In genomic region chr12:56142184-56142784, GRCh38 we compare ENCODE assay signal across 18 cellular contexts. TPM values are rescaled to one million over a fixed set of nuclear protein-coding genes. Genes with fewer than 3 reads are reported as not detected.
DNase-seq lines count a peak whose midpoint lies in the region; ATAC-seq and TF ChIP-seq lines count a peak whose summit lies in the region.
"Had no signal": no experiment of that assay in that cellular context is flagged by ENCODE, and none has a peak within 500 bp of the region (broad histone marks: within the 10 kb centered on the region; RNA-seq: fewer than 3 reads in every experiment).

No MANE protein-coding gene starts in this region.

- intact Hi-C loops in Caco-2 (cut with micrococcal nuclease; ENCODE audit: unreplicated experiment) = no loop called here

- no peak for TF ChIP-seq POLR2A in gastroesophageal sphincter (IDR thresholded peaks at IDR 0.05)

- H3K9me3 Mint-ChIP-seq in activated CD8-positive, alpha-beta memory T cell treated with anti-CD3 and anti-CD28 coated beads, Interleukin-2, amount 10 ng/mL, durations not matched to agents 7 days and 5 days (ENCODE audit: low read depth) = no peaks in the 10 kb centered on the region
- no peaks in the 10 kb centered on the region for H3K9me3 Mint-ChIP-seq in CD8-positive, alpha-beta memory T cell
- no peaks in the 10 kb centered on the region for H3K9me3 Mint-ChIP-seq in activated naive CD8-positive, alpha-beta T cell treated with anti-CD3 and anti-CD28 coated beads, Interleukin-2, amount 10 ng/mL, durations not matched to agents 7 days and 5 days
- H3K9me3 Mint-ChIP-seq in progenitor cell of endocrine pancreas (ENCODE audit: low read depth) (no peaks in the 10 kb centered on the region), Caco-2 (ENCODE audit: unreplicated experiment) (no peaks in the 10 kb centered on the region), endodermal cell (peaks cover 4% of the 10 kb centered on the region)

- H3K36me3 ChIP-seq in CD8-positive, alpha-beta memory T cell (ENCODE audit: insufficient read depth, low read length) = peaks cover 70% of the 10 kb centered on the region
- H3K36me3 ChIP-seq in Caco-2 (ENCODE audit: control insufficient read depth, insufficient read depth, low read length) = no peaks in the 10 kb centered on the region
- H3K36me3 ChIP-seq in endodermal cell (ENCODE audit: control insufficient read depth, insufficient read depth, low read length) = peaks cover 75% of the 10 kb centered on the region
- H3K36me3 ChIP-seq in gastroesophageal sphincter = peaks cover 3 to 83% of the 10 kb centered on the region in 2 donors
- H3K36me3 ChIP-seq: uterus had no signal

- no peaks in the 10 kb centered on the region for H3K27me3 ChIP-seq in CD8-positive, alpha-beta memory T cell (ENCODE audit: insufficient read depth, low read length, poor library complexity, severe bottlenecking)
- H3K27me3 ChIP-seq in Caco-2 (replicated peaks; ENCODE audit: control insufficient read depth, insufficient read depth, low read length) (no peaks in the 10 kb centered on the region), endodermal cell (ENCODE audit: control insufficient read depth, insufficient read depth, low read length, poor library complexity, severe bottlenecking) (no peaks in the 10 kb centered on the region), gastroesophageal sphincter (no peaks in the 10 kb centered on the region)
- H3K27me3 ChIP-seq: left lung, uterus had no signal

- no peak overlapping the region for H3K4me3 ChIP-seq in CD8-positive, alpha-beta memory T cell (ENCODE audit: low read length)
- no peak overlapping the region for H3K4me3 ChIP-seq in Caco-2 (ENCODE audit: low read depth, low read length)
- no peak overlapping the region for H3K4me3 ChIP-seq in endodermal cell (ENCODE audit: low read length)
- no peak overlapping the region for H3K4me3 ChIP-seq in gastroesophageal sphincter
- H3K4me3 ChIP-seq: left lung, uterus had no signal

- DNase-seq in activated CD8-positive, alpha-beta memory T cell treated with anti-CD3 and anti-CD28 coated beads, Interleukin-2, amount 10 ng/mL, durations not matched to agents 7 days and 5 days = no peak
- no peak for DNase-seq in activated CD8-positive, alpha-beta memory T cell treated with anti-CD3 and anti-CD28 coated beads, Interleukin-2, amount 50 U/mL, for 4 hours
- no peak for DNase-seq in CD8-positive, alpha-beta memory T cell
- no peak for DNase-seq in activated naive CD8-positive, alpha-beta T cell treated with anti-CD3 and anti-CD28 coated beads, Interleukin-2, amount 10 ng/mL, durations not matched to agents 7 days and 5 days
- DNase-seq in progenitor cell of endocrine pancreas (ENCODE audit: low spot score, unreplicated experiment) (no peak), Caco-2 (no peak), endodermal cell (no peak)
- DNase-seq: activated CD4-positive, alpha-beta T cell treated with anti-CD3 and anti-CD28 coated beads for 4 hours; C1 segment of cervical spinal cord; glutamatergic neuron; left lung; NCI-H1105; NCI-H2081 treated with DMSO at 0.1 percent for 48 hours; NCI-H524; RPMI8226; stimulated activated CD4-positive, alpha-beta T cell treated with anti-CD3 and anti-CD28 coated beads, Interleukin-2, amount 100 ng/mL, for 24 hours; uterus had no signal

- H3K4me1 ChIP-seq in CD8-positive, alpha-beta memory T cell (ENCODE audit: insufficient read depth, low read length) = peaks cover 46% of the 10 kb centered on the region
- H3K4me1 ChIP-seq in Caco-2 = no peaks in the 10 kb centered on the region; the same call in 1 of the 2 replicates
- no peaks in the 10 kb centered on the region for H3K4me1 ChIP-seq in endodermal cell (ENCODE audit: control insufficient read depth, insufficient read depth, low read length)
- peaks cover 0 to 46% (median 0%) of the 10 kb centered on the region in 3 donors for H3K4me1 ChIP-seq in gastroesophageal sphincter
- H3K4me1 ChIP-seq: uterus had no signal

- ATAC-seq in activated CD8-positive, alpha-beta memory T cell treated with anti-CD3 and anti-CD28 coated beads, Interleukin-2, amount 10 ng/mL, durations not matched to agents 7 days and 5 days = no peak
- ATAC-seq in activated naive CD8-positive, alpha-beta T cell treated with anti-CD3 and anti-CD28 coated beads, Interleukin-2, amount 10 ng/mL, durations not matched to agents 7 days and 5 days (ENCODE audit: low read depth) = no peak
- ATAC-seq in gastroesophageal sphincter = no peak

- peaks cover 72% of the 10 kb centered on the region for H3K36me3 Mint-ChIP-seq in activated CD8-positive, alpha-beta memory T cell treated with anti-CD3 and anti-CD28 coated beads, Interleukin-2, amount 10 ng/mL, durations not matched to agents 7 days and 5 days
- H3K36me3 Mint-ChIP-seq in CD8-positive, alpha-beta memory T cell = peaks cover 26 to 78% (median 35%) of the 10 kb centered on the region in 3 donors
- H3K36me3 Mint-ChIP-seq in activated naive CD8-positive, alpha-beta T cell treated with anti-CD3 and anti-CD28 coated beads, Interleukin-2, amount 10 ng/mL, durations not matched to agents 7 days and 5 days = peaks cover 63% of the 10 kb centered on the region
- H3K36me3 Mint-ChIP-seq in progenitor cell of endocrine pancreas (ENCODE audit: insufficient read depth) (peaks cover 36% of the 10 kb centered on the region), Caco-2 (ENCODE audit: insufficient read depth, unreplicated experiment) (peaks cover 61% of the 10 kb centered on the region), endodermal cell (ENCODE audit: low read depth) (peaks cover 77% of the 10 kb centered on the region)

- no peak overlapping the region for H3K27ac ChIP-seq in CD8-positive, alpha-beta memory T cell (ENCODE audit: low read depth, low read length)
- no peak overlapping the region for H3K27ac ChIP-seq in endodermal cell (ENCODE audit: low read depth, low read length)
- H3K27ac ChIP-seq in gastroesophageal sphincter = peak overlapping the region in 1 of 4 donors; percentile 54

- CTCF ChIA-PET in activated CD8-positive, alpha-beta memory T cell treated with anti-CD3 and anti-CD28 coated beads, Interleukin-2, amount 10 ng/mL, durations not matched to agents 7 days and 5 days (lab: Charles Lee) = interaction anchor here (1.3 to 2.1 kb wide), 2 partner anchors 9 to 47 kb away, joined by 4 to 7 read pairs; partner anchors contain the start of gene SMARCC2
- CTCF ChIA-PET in CD8-positive, alpha-beta memory T cell (lab: Charles Lee) = interaction anchor here (1.0 to 1.5 kb wide), 2 partner anchors 9 to 12 kb away, joined by 3 to 4 read pairs; no protein-coding TSS in a partner anchor
- CTCF ChIA-PET in Caco-2 (lab: Charles Lee) = interaction anchor here (1.2 to 1.7 kb wide), 2 partner anchors 14 to 23 kb away, joined by 3 to 4 read pairs; partner anchors contain the start of gene ESYT1

- H3K4me3 Mint-ChIP-seq in activated CD8-positive, alpha-beta memory T cell treated with anti-CD3 and anti-CD28 coated beads, Interleukin-2, amount 10 ng/mL, durations not matched to agents 7 days and 5 days = no peak overlapping the region
- peak overlapping the region in 1 of 7 donors; percentile 15 for H3K4me3 Mint-ChIP-seq in CD8-positive, alpha-beta memory T cell
- no peak overlapping the region for H3K4me3 Mint-ChIP-seq in activated naive CD8-positive, alpha-beta T cell treated with anti-CD3 and anti-CD28 coated beads, Interleukin-2, amount 10 ng/mL, durations not matched to agents 7 days and 5 days
- no peak overlapping the region for H3K4me3 Mint-ChIP-seq in progenitor cell of endocrine pancreas (ENCODE audit: low read depth)
- no peak overlapping the region for H3K4me3 Mint-ChIP-seq in Caco-2 (ENCODE audit: unreplicated experiment)
- no peak overlapping the region for H3K4me3 Mint-ChIP-seq in endodermal cell

- peak overlapping the region; percentile 44 for H3K27ac Mint-ChIP-seq in activated CD8-positive, alpha-beta memory T cell treated with anti-CD3 and anti-CD28 coated beads, Interleukin-2, amount 10 ng/mL, durations not matched to agents 7 days and 5 days
- peak overlapping the region in 7 of 8 donors; percentile 38 to 86 (median 76) for H3K27ac Mint-ChIP-seq in CD8-positive, alpha-beta memory T cell
- peak overlapping the region; percentile 37 for H3K27ac Mint-ChIP-seq in activated naive CD8-positive, alpha-beta T cell treated with anti-CD3 and anti-CD28 coated beads, Interleukin-2, amount 10 ng/mL, durations not matched to agents 7 days and 5 days
- H3K27ac Mint-ChIP-seq in progenitor cell of endocrine pancreas (peak overlapping the region; percentile 24), Caco-2 (ENCODE audit: unreplicated experiment) (no peak overlapping the region), endodermal cell (no peak overlapping the region)

- peaks cover 38% of the 10 kb centered on the region for H3K4me1 Mint-ChIP-seq in activated CD8-positive, alpha-beta memory T cell treated with anti-CD3 and anti-CD28 coated beads, Interleukin-2, amount 10 ng/mL, durations not matched to agents 7 days and 5 days
- H3K4me1 Mint-ChIP-seq in CD8-positive, alpha-beta memory T cell = peaks cover 44 to 54% (median 50%) of the 10 kb centered on the region in 3 donors
- peaks cover 55% of the 10 kb centered on the region for H3K4me1 Mint-ChIP-seq in activated naive CD8-positive, alpha-beta T cell treated with anti-CD3 and anti-CD28 coated beads, Interleukin-2, amount 10 ng/mL, durations not matched to agents 7 days and 5 days
- H3K4me1 Mint-ChIP-seq in progenitor cell of endocrine pancreas (ENCODE audit: low read depth) (peaks cover 2% of the 10 kb centered on the region), Caco-2 (ENCODE audit: low read depth, unreplicated experiment) (no peaks in the 10 kb centered on the region), endodermal cell (no peaks in the 10 kb centered on the region)

- 94 to 100% methylated on average over 7 to 13 of the region's 13 CpGs for WGBS in endodermal cell (ENCODE audit: insufficient coverage in 1 of 2, insufficient read length in 1 of 2), 2 experiments
- WGBS in gastroesophageal sphincter (ENCODE audit: low coverage in 1 of 2), 2 donors = 88 to 90% methylated on average over 4 to 5 of the region's 13 CpGs

- no peaks in the 10 kb centered on the region for H3K27me3 Mint-ChIP-seq in activated CD8-positive, alpha-beta memory T cell treated with anti-CD3 and anti-CD28 coated beads, Interleukin-2, amount 10 ng/mL, durations not matched to agents 7 days and 5 days
- no peaks in the 10 kb centered on the region for H3K27me3 Mint-ChIP-seq in CD8-positive, alpha-beta memory T cell
- no peaks in the 10 kb centered on the region for H3K27me3 Mint-ChIP-seq in activated naive CD8-positive, alpha-beta T cell treated with anti-CD3 and anti-CD28 coated beads, Interleukin-2, amount 10 ng/mL, durations not matched to agents 7 days and 5 days
- H3K27me3 Mint-ChIP-seq in progenitor cell of endocrine pancreas (no peaks in the 10 kb centered on the region), Caco-2 (ENCODE audit: insufficient read depth, unreplicated experiment) (no peaks in the 10 kb centered on the region), endodermal cell (ENCODE audit: insufficient read depth) (no peaks in the 10 kb centered on the region)

- TF ChIP-seq CTCF in progenitor cell of endocrine pancreas (IDR thresholded peaks at IDR 0.05; ENCODE audit: unreplicated experiment) = no peak
- TF ChIP-seq CTCF in Caco-2 (IDR thresholded peaks at IDR 0.05; ENCODE audit: insufficient read depth in 1 of 2, low read depth in 1 of 2, low read length in 1 of 2, severe bottlenecking in 1 of 2, unreplicated experiment in 1 of 2) = no peak
- TF ChIP-seq CTCF in endodermal cell (conservative IDR thresholded peaks at IDR 0.05) = no peak
- no peak for TF ChIP-seq CTCF in gastroesophageal sphincter (IDR thresholded peaks at IDR 0.05)

- no peak for TF ChIP-seq EP300 in gastroesophageal sphincter (IDR thresholded peaks at IDR 0.05)

- POLR2A ChIA-PET in CD8-positive, alpha-beta memory T cell (lab: Charles Lee) = interaction anchor here (0.8 to 1.6 kb wide), 2 partner anchors 9 to 17 kb away, joined by 3 to 5 read pairs; no protein-coding TSS in a partner anchor
- POLR2A ChIA-PET in activated naive CD8-positive, alpha-beta T cell treated with anti-CD3 and anti-CD28 coated beads, Interleukin-2, amount 10 ng/mL, durations not matched to agents 7 days and 5 days (lab: Charles Lee) = interaction anchor here (0.7 to 3.8 kb wide), 9 partner anchors 9 to 124 kb away, joined by 3 to 31 read pairs (median 3); partner anchors contain the start of genes ESYT1, MYL6, PA2G4 and SMARCC2
- POLR2A ChIA-PET in Caco-2 (lab: Charles Lee) = interaction anchor here (0.5 kb wide), 1 partner anchor 77 kb away, joined by 8 read pairs; no protein-coding TSS in a partner anchor

- no TSS peak for BruUV-seq in Caco-2 (replicated peaks; lab: Mats Ljungman, UMichigan)

- no peaks in the 10 kb centered on the region for H3K9me3 ChIP-seq in CD8-positive, alpha-beta memory T cell (ENCODE audit: low read length)
- no peaks in the 10 kb centered on the region; the same call in 1 of the 2 replicates for H3K9me3 ChIP-seq in Caco-2
- H3K9me3 ChIP-seq in endodermal cell (ENCODE audit: control insufficient read depth, low read length) = no peaks in the 10 kb centered on the region
- no peaks in the 10 kb centered on the region for H3K9me3 ChIP-seq in gastroesophageal sphincter
- H3K9me3 ChIP-seq: left lung, uterus had no signal

- no peak overlapping the region for H3K9ac ChIP-seq in endodermal cell (ENCODE audit: extremely low read depth, low read length, poor library complexity, severe bottlenecking)

RNA-seq across cellular contexts. Expression of gene MYL6B, which starts 10.1 kb away (rescaled TPM):
- 10 to 100 TPM; 67.6 to 85.2 TPM for total RNA-seq in activated CD8-positive, alpha-beta memory T cell treated with anti-CD3 and anti-CD28 coated beads, Interleukin-2, amount 10 ng/mL, durations not matched to agents 7 days and 5 days
- 10 to 100 TPM; 68.6 to 70.0 TPM for total RNA-seq in CD8-positive, alpha-beta memory T cell
- 6.2 TPM for polyA plus RNA-seq in CD8-positive, alpha-beta memory T cell
- 10 to 100 TPM; 46.6 to 47.8 TPM for total RNA-seq in activated naive CD8-positive, alpha-beta T cell treated with anti-CD3 and anti-CD28 coated beads, Interleukin-2, amount 10 ng/mL, durations not matched to agents 7 days and 5 days
- total RNA-seq in progenitor cell of endocrine pancreas (169 and 172 TPM in 2 replicates), Caco-2 (2022) (40.5 and 44.8 TPM in 2 replicates), endodermal cell (100 to 1,000 TPM; 153 to 191 TPM), gastroesophageal sphincter (10 to 100 TPM; 14.3 to 57.9 (median 28.0) TPM)
- 175 TPM for polyA plus RNA-seq in endodermal cell (2013, experiment 1 of 2)
- 170 TPM for polyA plus RNA-seq in endodermal cell (2013, experiment 2 of 2)

RNA-seq across cellular contexts. Expression of gene ESYT1, which starts 14.2 kb away (rescaled TPM):
- 100 to 1,000 TPM; 225 to 241 TPM for total RNA-seq in activated CD8-positive, alpha-beta memory T cell treated with anti-CD3 and anti-CD28 coated beads, Interleukin-2, amount 10 ng/mL, durations not matched to agents 7 days and 5 days
- total RNA-seq in CD8-positive, alpha-beta memory T cell = 100 to 1,000 TPM; 185 to 191 TPM
- polyA plus RNA-seq in CD8-positive, alpha-beta memory T cell = 374 TPM
- total RNA-seq in activated naive CD8-positive, alpha-beta T cell treated with anti-CD3 and anti-CD28 coated beads, Interleukin-2, amount 10 ng/mL, durations not matched to agents 7 days and 5 days = 100 to 1,000 TPM; 251 TPM
- 102 TPM in 2 replicates for total RNA-seq in progenitor cell of endocrine pancreas
- 70.4 and 79.0 TPM in 2 replicates for total RNA-seq in Caco-2 (2022)
- 100 to 1,000 TPM in 1 of 2 donors, 10 to 100 TPM in 1; 97.0 to 118 TPM for total RNA-seq in endodermal cell
- polyA plus RNA-seq in endodermal cell (2013, experiment 1 of 2) = 55.5 TPM
- 64.1 TPM for polyA plus RNA-seq in endodermal cell (2013, experiment 2 of 2)
- total RNA-seq in gastroesophageal sphincter = 100 to 1,000 TPM; 128 to 234 (median 167) TPM

RNA-seq across cellular contexts. Expression of gene MYL6, which starts 15.9 kb away (rescaled TPM):
- total RNA-seq in activated CD8-positive, alpha-beta memory T cell treated with anti-CD3 and anti-CD28 coated beads, Interleukin-2, amount 10 ng/mL, durations not matched to agents 7 days and 5 days = 1,000 to 10,000 TPM; 1,307 to 1,412 TPM
- 1,000 to 10,000 TPM; 1,010 to 1,017 TPM for total RNA-seq in CD8-positive, alpha-beta memory T cell
- polyA plus RNA-seq in CD8-positive, alpha-beta memory T cell = 2,423 TPM
- total RNA-seq in activated naive CD8-positive, alpha-beta T cell treated with anti-CD3 and anti-CD28 coated beads, Interleukin-2, amount 10 ng/mL, durations not matched to agents 7 days and 5 days = 1,000 to 10,000 TPM; 1,083 to 1,169 TPM
- total RNA-seq in progenitor cell of endocrine pancreas (1,155 and 1,178 TPM in 2 replicates), Caco-2 (2022) (960 and 1,174 TPM in 2 replicates), endodermal cell (1,000 to 10,000 TPM; 1,640 to 1,647 TPM), gastroesophageal sphincter (1,000 to 10,000 TPM; 5,300 to 6,545 (median 5,874) TPM)
- 1,347 TPM for polyA plus RNA-seq in endodermal cell (2013, experiment 1 of 2)
- 1,436 TPM for polyA plus RNA-seq in endodermal cell (2013, experiment 2 of 2)

RNA-seq across cellular contexts. Expression of gene ZC3H10, which starts 24.2 kb away (rescaled TPM):
- total RNA-seq in activated CD8-positive, alpha-beta memory T cell treated with anti-CD3 and anti-CD28 coated beads, Interleukin-2, amount 10 ng/mL, durations not matched to agents 7 days and 5 days = 10 to 100 TPM; 10.3 to 11.7 TPM
- total RNA-seq in CD8-positive, alpha-beta memory T cell = 1 to 10 TPM; 8.1 to 9.0 TPM
- 3.2 TPM for polyA plus RNA-seq in CD8-positive, alpha-beta memory T cell
- 10 to 100 TPM; 10.6 to 12.0 TPM for total RNA-seq in activated naive CD8-positive, alpha-beta T cell treated with anti-CD3 and anti-CD28 coated beads, Interleukin-2, amount 10 ng/mL, durations not matched to agents 7 days and 5 days
- total RNA-seq in progenitor cell of endocrine pancreas (12.0 and 13.8 TPM in 2 replicates), Caco-2 (2022) (3.5 and 4.4 TPM in 2 replicates), endodermal cell (1 to 10 TPM; 7.9 to 9.1 TPM), gastroesophageal sphincter (1 to 10 TPM; 5.0 to 7.4 (median 5.8) TPM)
- 6.1 TPM for polyA plus RNA-seq in endodermal cell (2013, experiment 1 of 2)
- 4.3 TPM for polyA plus RNA-seq in endodermal cell (2013, experiment 2 of 2)

RNA-seq across cellular contexts. Expression of gene RPL41, which starts 25.9 kb away (rescaled TPM):
- total RNA-seq in activated CD8-positive, alpha-beta memory T cell treated with anti-CD3 and anti-CD28 coated beads, Interleukin-2, amount 10 ng/mL, durations not matched to agents 7 days and 5 days = 1,000 to 10,000 TPM; 3,748 to 4,271 TPM
- 1,000 to 10,000 TPM; 5,711 to 5,990 TPM for total RNA-seq in CD8-positive, alpha-beta memory T cell
- polyA plus RNA-seq in CD8-positive, alpha-beta memory T cell = 7,268 TPM
- 1,000 to 10,000 TPM; 4,462 to 4,551 TPM for total RNA-seq in activated naive CD8-positive, alpha-beta T cell treated with anti-CD3 and anti-CD28 coated beads, Interleukin-2, amount 10 ng/mL, durations not matched to agents 7 days and 5 days
- total RNA-seq in progenitor cell of endocrine pancreas (3,912 and 3,916 TPM in 2 replicates), Caco-2 (2022) (3,009 and 3,051 TPM in 2 replicates), endodermal cell (1,000 to 10,000 TPM; 4,305 to 4,379 TPM), gastroesophageal sphincter (1,000 to 10,000 TPM; 1,487 to 4,346 (median 2,874) TPM)
- polyA plus RNA-seq in endodermal cell (2013, experiment 1 of 2) = 4,554 TPM
- 4,086 TPM for polyA plus RNA-seq in endodermal cell (2013, experiment 2 of 2)

Comparison
In these comparisons a context has a peak if more than half of its experiments do, and no peak if none do; other contexts are left out.
1. H3K27ac Mint-ChIP-seq: peak in activated CD8-positive, alpha-beta memory T cell treated with anti-CD3 and anti-CD28 coated beads, Interleukin-2, amount 10 ng/mL, durations not matched to agents 7 days and 5 days (single experiment), CD8-positive, alpha-beta memory T cell (7 of 8), activated naive CD8-positive, alpha-beta T cell treated with anti-CD3 and anti-CD28 coated beads, Interleukin-2, amount 10 ng/mL, durations not matched to agents 7 days and 5 days (single experiment) and progenitor cell of endocrine pancreas (single experiment); none in Caco-2 (single experiment) and endodermal cell (single experiment).